1 cellular context compared by ENCODE assay signal in genomic region chr4:38865445-38865844, GRCh38.
A peak's percentile ranks its signal among the peaks of the same experiment; 100 is the strongest.
TF ChIP-seq lines count a peak whose summit lies in the region.

No MANE protein-coding gene starts in this region.

TF ChIP-seq in HepG2, 621 proteins besides CTCF, POLR2A, EP300 and RAD21:
- TF ChIP-seq ZGPAT (CRISPR knock-in tag; IDR thresholded peaks at IDR 0.05) (0 out of 2 replicates have a peak, but pooled peaks have one; percentile 23), NR2F6 (IDR thresholded peaks at IDR 0.05) (no peak), NR2F6 (CRISPR knock-in tag; IDR thresholded peaks at IDR 0.05) (no peak), TEAD3 (CRISPR knock-in tag; optimal IDR thresholded peaks at IDR 0.05; ENCODE audit: borderline replicate concordance) (peak; percentile 24), ZSCAN5A (CRISPR knock-in tag; IDR thresholded peaks at IDR 0.05; ENCODE audit: borderline replicate concordance) (no peak), GATAD2A (CRISPR knock-in tag; IDR thresholded peaks at IDR 0.05) (0 out of 2 replicates have a peak, but pooled peaks have one; percentile 8), SAP130 (CRISPR knock-in tag; IDR thresholded peaks at IDR 0.05; ENCODE audit: low read depth) (0 out of 2 replicates have a peak, but pooled peaks have one; percentile 17), SOX13 (IDR thresholded peaks at IDR 0.05) (no peak), SOX13 (CRISPR knock-in tag; conservative IDR thresholded peaks at IDR 0.05 in 1 of 2, IDR thresholded peaks at IDR 0.05 in 1 of 2) (0 out of 4 replicates have a peak, but pooled peaks of 1 of the 2 experiments have one; percentile 17), ASH2L (IDR thresholded peaks at IDR 0.05; ENCODE audit: insufficient read length, low read depth, low read length) (peak; percentile 38), MAX (IDR thresholded peaks at IDR 0.05) (peak; percentile 39; the same call in 1 of the 2 replicates), AHDC1 (CRISPR knock-in tag; IDR thresholded peaks at IDR 0.05; ENCODE audit: borderline replicate concordance) (peak; percentile 36; the same call in 1 of the 2 replicates), YEATS4 (CRISPR knock-in tag; IDR thresholded peaks at IDR 0.05; ENCODE audit: borderline replicate concordance) (peak; percentile 49; the same call in 1 of the 2 replicates), MIXL1 (CRISPR knock-in tag; IDR thresholded peaks at IDR 0.05) (no peak), ZNF33B (CRISPR knock-in tag; IDR thresholded peaks at IDR 0.05) (no peak)
